8 cellular contexts compared by ENCODE assay signal in genomic region chr3:181265750-181266333, GRCh38.
A peak's percentile ranks its signal among the peaks of the same experiment; 100 is the strongest.
DNase-seq lines count a peak whose midpoint lies in the region; ATAC-seq, FAIRE-seq and TF ChIP-seq lines count a peak whose summit lies in the region.

No MANE protein-coding gene starts in this region.

- H3K9ac ChIP-seq in HepG2 (ENCODE audit: insufficient read depth, low read depth, low read length): no peak overlapping the region

- no peaks in the 10 kb centered on the region for H3K36me3 ChIP-seq in HepG2 (replicated peaks in 1 of 2; ENCODE audit: control insufficient read depth in 1 of 2, insufficient read depth in 2 of 2, low read length in 2 of 2)

- H2AFZ ChIP-seq in HepG2 (ENCODE audit: low read length): peak overlapping the region; percentile 63

- no peaks in the 10 kb centered on the region for H3K79me2 ChIP-seq in HepG2 (ENCODE audit: insufficient read depth, low read length)

- H3K27me3 ChIP-seq in HepG2 (ENCODE audit: control insufficient read depth in 1 of 2, insufficient read depth in 2 of 2, low read length in 2 of 2): no peaks in the 10 kb centered on the region

- intact Hi-C loops in HepG2 (cut with micrococcal nuclease; ENCODE audit: unreplicated experiment): no loop called here

- no peak overlapping the region for H3K27ac ChIP-seq in HepG2 (ENCODE audit: extremely low read length, insufficient read depth, low read length)

- no peak for FAIRE-seq in HepG2 (lab: Jason Lieb, UNC)

- no TSS peak for BruUV-seq in HepG2 (replicated peaks; lab: Mats Ljungman, UMichigan)

- TF ChIP-seq EP300 in HepG2 (IDR thresholded peaks at IDR 0.05; ENCODE audit: low read depth in 2 of 2, low read length in 2 of 2) (no peak), HepG2 (CRISPR knock-in tag; IDR thresholded peaks at IDR 0.05; ENCODE audit: borderline replicate concordance) (no peak)

- TF ChIP-seq POLR2A in HepG2 (IDR thresholded peaks at IDR 0.05; ENCODE audit: insufficient read depth in 1 of 2, low read depth in 2 of 2, low read length in 2 of 2): no peak

- TF ChIP-seq CTCF in HepG2 (CRISPR knock-in tag; IDR thresholded peaks at IDR 0.05): no peak

- no peak for TF ChIP-seq RAD21 in HepG2 (CRISPR knock-in tag; IDR thresholded peaks at IDR 0.05)

- in situ Hi-C loops in HepG2 (cut with HindIII; ENCODE audit: extremely low pct_ligation_motif_present, low pct_unique_long_range_greater_than_20kb): no loop called here

- no peaks in the 10 kb centered on the region for H3K4me1 ChIP-seq in HepG2 (ENCODE audit: insufficient read depth, low read length)

- H3K9me3 ChIP-seq in HepG2 (ENCODE audit: low read length): no peaks in the 10 kb centered on the region

- POLR2A ChIA-PET in HepG2 (lab: Yijun Ruan, JAX): no interaction called here

- no peaks in the 10 kb centered on the region for H4K20me1 ChIP-seq in HepG2 (ENCODE audit: insufficient read depth, low read length)

- H3K4me2 ChIP-seq in HepG2 (ENCODE audit: low read depth, low read length): peak overlapping the region; percentile 32; the same call in 1 of the 2 replicates

- no peak overlapping the region for H3K4me3 ChIP-seq in HepG2 (replicated peaks in 1 of 3; ENCODE audit: insufficient read depth in 1 of 3, low read depth in 2 of 3, low read length in 3 of 3)

- CTCF ChIA-PET in HepG2 (lab: Yijun Ruan, JAX; ENCODE audit: low intra/inter-chr PET ratio, low total read pairs): no interaction called here

- 2% methylated on average over 4 of the region's 4 CpGs for WGBS in HepG2 (ENCODE audit: low lambda C conversion rate)

- ATAC-seq in HG02759 (IDR thresholded peaks at IDR 0.05; ENCODE audit: unreplicated experiment) (peak; percentile 86), HepG2 (no peak; the same call in 2 of the 3 replicates)

- DNase-seq in NCI-H510A treated with DMSO at 0.1 percent for 48 hours (lab: John Stamatoyannopoulos, UW): peak; percentile 13
- DNase-seq in NCI-H510A (lab: John Stamatoyannopoulos, UW): no peak
- DNase-seq in NOMO-1 treated with dmso at 0.1 percent for 144 hours (lab: John Stamatoyannopoulos, UW; ENCODE audit: unreplicated experiment): peak; percentile 31
- no peak for DNase-seq in HepG2 (ENCODE audit: low spot score)
- DNase-seq in kidney glomerular epithelial cell (lab: John Stamatoyannopoulos, UW): no peak
- DNase-seq in stimulated activated naive CD4-positive, alpha-beta T cell treated with Interleukin-2 at 50 U/mL for 16 hours (lab: John Stamatoyannopoulos, UW): no peak
- no peak for DNase-seq in central memory CD4-positive, alpha-beta T cell

TF ChIP-seq in HepG2, 621 proteins besides CTCF, POLR2A, EP300 and RAD21:
- TF ChIP-seq, protein P1, sequence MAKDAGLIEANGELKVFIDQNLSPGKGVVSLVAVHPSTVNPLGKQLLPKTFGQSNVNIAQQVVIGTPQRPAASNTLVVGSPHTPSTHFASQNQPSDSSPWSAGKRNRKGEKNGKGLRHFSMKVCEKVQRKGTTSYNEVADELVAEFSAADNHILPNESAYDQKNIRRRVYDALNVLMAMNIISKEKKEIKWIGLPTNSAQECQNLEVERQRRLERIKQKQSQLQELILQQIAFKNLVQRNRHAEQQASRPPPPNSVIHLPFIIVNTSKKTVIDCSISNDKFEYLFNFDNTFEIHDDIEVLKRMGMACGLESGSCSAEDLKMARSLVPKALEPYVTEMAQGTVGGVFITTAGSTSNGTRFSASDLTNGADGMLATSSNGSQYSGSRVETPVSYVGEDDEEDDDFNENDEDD (CRISPR knock-in tag; IDR thresholded peaks at IDR 0.05; ENCODE audit: borderline replicate concordance): no peak
- no peak for TF ChIP-seq ZNF652 (CRISPR knock-in tag; IDR thresholded peaks at IDR 0.05; ENCODE audit: borderline replicate concordance, low read depth)
- TF ChIP-seq, protein P2, sequence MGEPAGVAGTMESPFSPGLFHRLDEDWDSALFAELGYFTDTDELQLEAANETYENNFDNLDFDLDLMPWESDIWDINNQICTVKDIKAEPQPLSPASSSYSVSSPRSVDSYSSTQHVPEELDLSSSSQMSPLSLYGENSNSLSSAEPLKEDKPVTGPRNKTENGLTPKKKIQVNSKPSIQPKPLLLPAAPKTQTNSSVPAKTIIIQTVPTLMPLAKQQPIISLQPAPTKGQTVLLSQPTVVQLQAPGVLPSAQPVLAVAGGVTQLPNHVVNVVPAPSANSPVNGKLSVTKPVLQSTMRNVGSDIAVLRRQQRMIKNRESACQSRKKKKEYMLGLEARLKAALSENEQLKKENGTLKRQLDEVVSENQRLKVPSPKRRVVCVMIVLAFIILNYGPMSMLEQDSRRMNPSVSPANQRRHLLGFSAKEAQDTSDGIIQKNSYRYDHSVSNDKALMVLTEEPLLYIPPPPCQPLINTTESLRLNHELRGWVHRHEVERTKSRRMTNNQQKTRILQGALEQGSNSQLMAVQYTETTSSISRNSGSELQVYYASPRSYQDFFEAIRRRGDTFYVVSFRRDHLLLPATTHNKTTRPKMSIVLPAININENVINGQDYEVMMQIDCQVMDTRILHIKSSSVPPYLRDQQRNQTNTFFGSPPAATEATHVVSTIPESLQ (CRISPR knock-in tag; conservative IDR thresholded peaks at IDR 0.05): no peak
- no peak for TF ChIP-seq ZNF747 (CRISPR knock-in tag; IDR thresholded peaks at IDR 0.05; ENCODE audit: borderline replicate concordance)
- TF ChIP-seq ZNF234 (CRISPR knock-in tag; conservative IDR thresholded peaks at IDR 0.05): no peak
- TF ChIP-seq KLF15 (CRISPR knock-in tag; IDR thresholded peaks at IDR 0.05; ENCODE audit: borderline replicate concordance): no peak
- TF ChIP-seq PHF8 (CRISPR knock-in tag; IDR thresholded peaks at IDR 0.05): no peak
- TF ChIP-seq ZNF225 (CRISPR knock-in tag; IDR thresholded peaks at IDR 0.05): no peak
- TF ChIP-seq ARNTL (CRISPR knock-in tag; IDR thresholded peaks at IDR 0.05): no peak
- TF ChIP-seq, protein P3, sequence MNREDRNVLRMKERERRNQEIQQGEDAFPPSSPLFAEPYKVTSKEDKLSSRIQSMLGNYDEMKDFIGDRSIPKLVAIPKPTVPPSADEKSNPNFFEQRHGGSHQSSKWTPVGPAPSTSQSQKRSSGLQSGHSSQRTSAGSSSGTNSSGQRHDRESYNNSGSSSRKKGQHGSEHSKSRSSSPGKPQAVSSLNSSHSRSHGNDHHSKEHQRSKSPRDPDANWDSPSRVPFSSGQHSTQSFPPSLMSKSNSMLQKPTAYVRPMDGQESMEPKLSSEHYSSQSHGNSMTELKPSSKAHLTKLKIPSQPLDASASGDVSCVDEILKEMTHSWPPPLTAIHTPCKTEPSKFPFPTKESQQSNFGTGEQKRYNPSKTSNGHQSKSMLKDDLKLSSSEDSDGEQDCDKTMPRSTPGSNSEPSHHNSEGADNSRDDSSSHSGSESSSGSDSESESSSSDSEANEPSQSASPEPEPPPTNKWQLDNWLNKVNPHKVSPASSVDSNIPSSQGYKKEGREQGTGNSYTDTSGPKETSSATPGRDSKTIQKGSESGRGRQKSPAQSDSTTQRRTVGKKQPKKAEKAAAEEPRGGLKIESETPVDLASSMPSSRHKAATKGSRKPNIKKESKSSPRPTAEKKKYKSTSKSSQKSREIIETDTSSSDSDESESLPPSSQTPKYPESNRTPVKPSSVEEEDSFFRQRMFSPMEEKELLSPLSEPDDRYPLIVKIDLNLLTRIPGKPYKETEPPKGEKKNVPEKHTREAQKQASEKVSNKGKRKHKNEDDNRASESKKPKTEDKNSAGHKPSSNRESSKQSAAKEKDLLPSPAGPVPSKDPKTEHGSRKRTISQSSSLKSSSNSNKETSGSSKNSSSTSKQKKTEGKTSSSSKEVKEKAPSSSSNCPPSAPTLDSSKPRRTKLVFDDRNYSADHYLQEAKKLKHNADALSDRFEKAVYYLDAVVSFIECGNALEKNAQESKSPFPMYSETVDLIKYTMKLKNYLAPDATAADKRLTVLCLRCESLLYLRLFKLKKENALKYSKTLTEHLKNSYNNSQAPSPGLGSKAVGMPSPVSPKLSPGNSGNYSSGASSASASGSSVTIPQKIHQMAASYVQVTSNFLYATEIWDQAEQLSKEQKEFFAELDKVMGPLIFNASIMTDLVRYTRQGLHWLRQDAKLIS (CRISPR knock-in tag; IDR thresholded peaks at IDR 0.05): no peak
- no peak for TF ChIP-seq RFX5 (IDR thresholded peaks at IDR 0.05; ENCODE audit: low read depth, low read length)
- TF ChIP-seq, protein P4, sequence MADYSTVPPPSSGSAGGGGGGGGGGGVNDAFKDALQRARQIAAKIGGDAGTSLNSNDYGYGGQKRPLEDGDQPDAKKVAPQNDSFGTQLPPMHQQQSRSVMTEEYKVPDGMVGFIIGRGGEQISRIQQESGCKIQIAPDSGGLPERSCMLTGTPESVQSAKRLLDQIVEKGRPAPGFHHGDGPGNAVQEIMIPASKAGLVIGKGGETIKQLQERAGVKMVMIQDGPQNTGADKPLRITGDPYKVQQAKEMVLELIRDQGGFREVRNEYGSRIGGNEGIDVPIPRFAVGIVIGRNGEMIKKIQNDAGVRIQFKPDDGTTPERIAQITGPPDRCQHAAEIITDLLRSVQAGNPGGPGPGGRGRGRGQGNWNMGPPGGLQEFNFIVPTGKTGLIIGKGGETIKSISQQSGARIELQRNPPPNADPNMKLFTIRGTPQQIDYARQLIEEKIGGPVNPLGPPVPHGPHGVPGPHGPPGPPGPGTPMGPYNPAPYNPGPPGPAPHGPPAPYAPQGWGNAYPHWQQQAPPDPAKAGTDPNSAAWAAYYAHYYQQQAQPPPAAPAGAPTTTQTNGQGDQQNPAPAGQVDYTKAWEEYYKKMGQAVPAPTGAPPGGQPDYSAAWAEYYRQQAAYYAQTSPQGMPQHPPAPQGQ (CRISPR knock-in tag; IDR thresholded peaks at IDR 0.05; ENCODE audit: borderline replicate concordance): no peak
TF ChIP-seq in HepG2: peak in this region for 0.

Comparison
In these comparisons a context has a peak if more than half of its experiments do, and no peak if none do; other contexts are left out.
1. DNase-seq: peak in NCI-H510A treated with DMSO at 0.1 percent for 48 hours (single experiment) and NOMO-1 treated with dmso at 0.1 percent for 144 hours (single experiment); none in NCI-H510A (single experiment), HepG2 (single experiment), kidney glomerular epithelial cell (single experiment), stimulated activated naive CD4-positive, alpha-beta T cell treated with Interleukin-2 at 50 U/mL for 16 hours (single experiment) and central memory CD4-positive, alpha-beta T cell (single experiment).